ENCODE assay signal across 8 cellular contexts in the genomic region with DNA sequence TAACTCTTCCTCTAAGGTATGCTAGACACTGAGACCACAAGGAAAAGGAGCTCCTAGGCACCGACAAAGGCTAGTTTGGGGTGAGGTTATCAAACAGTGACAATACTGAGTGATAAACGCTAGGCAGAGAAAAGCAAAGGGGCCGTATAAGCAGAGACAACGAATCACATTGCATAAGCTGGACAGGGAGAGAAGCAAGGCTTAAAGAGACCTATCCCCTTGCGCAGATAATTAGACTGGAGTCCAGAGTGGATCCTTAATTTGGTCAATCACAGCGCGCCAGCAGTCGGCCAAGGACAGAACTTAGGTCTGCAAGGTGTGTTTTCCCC. TPM values are rescaled to one million over a fixed set of nuclear protein-coding genes. Genes with fewer than 3 reads are reported as not detected.
DNase-seq lines count a peak whose midpoint lies in the region; ATAC-seq and TF ChIP-seq lines count a peak whose summit lies in the region.

No MANE protein-coding gene starts in this region.

- intact Hi-C loops in esophagus squamous epithelium (cut with DNase I) = no loop called here

- POLR2A ChIA-PET in RWPE1 (lab: Yijun Ruan, JAX; ENCODE audit: low non-redundant PET) = interaction anchor here (1.0 kb wide), 1 partner anchor 150 kb away, joined by 3 read pairs; no protein-coding TSS in a partner anchor

- no peaks in the 10 kb centered on the region for H3K27me3 ChIP-seq in esophagus squamous epithelium

- H3K4me3 ChIP-seq in esophagus squamous epithelium = peak overlapping the region; percentile 66 to 86 (median 78)

- CTCF ChIA-PET in RWPE1 (lab: Yijun Ruan, JAX) = interaction anchor here (0.6 to 0.8 kb wide), 3 partner anchors 11 to 151 kb away, joined by 3 read pairs; no protein-coding TSS in a partner anchor

- TF ChIP-seq POLR2A in esophagus squamous epithelium (IDR thresholded peaks at IDR 0.05) = no peak

- ATAC-seq in omental fat pad (ENCODE audit: low FRiP score) = peak; percentile 26

- H3K36me3 ChIP-seq in esophagus squamous epithelium = peaks cover 0 to 40% (median 18%) of the 10 kb centered on the region in 3 donors

- H3K27ac ChIP-seq in RWPE1 (peak overlapping the region; percentile 84), esophagus squamous epithelium (peak overlapping the region; percentile 92 to 98 (median 96))

- no peaks in the 10 kb centered on the region for H3K9me3 ChIP-seq in esophagus squamous epithelium

- TF ChIP-seq CTCF in RWPE1 (conservative IDR thresholded peaks at IDR 0.05; ENCODE audit: low read depth) (no peak), esophagus squamous epithelium (IDR thresholded peaks at IDR 0.05) (no peak), omental fat pad (IDR thresholded peaks at IDR 0.05) (no peak)

- peak; percentile 39 for DNase-seq in NCI-H146 (lab: John Stamatoyannopoulos, UW)
- DNase-seq in NCI-H146 treated with DMSO at 0.1 percent for 48 hours (lab: John Stamatoyannopoulos, UW; ENCODE audit: unreplicated experiment) = no peak
- DNase-seq in RWPE1 (ENCODE audit: low spot score) = peak; percentile 23
- no peak for DNase-seq in esophagus squamous epithelium (lab: John Stamatoyannopoulos, UW)
- no peak for DNase-seq in omental fat pad (ENCODE audit: low spot score)
- no peak for DNase-seq in NCI-H187 (lab: John Stamatoyannopoulos, UW)
- no peak for DNase-seq in T-helper 9 cell
- no peak for DNase-seq in NCI-H1092 treated with DMSO at 0.1 percent for 48 hours (lab: John Stamatoyannopoulos, UW)

- 0 to 6% methylated on average over 8 of the region's 8 CpGs for WGBS in esophagus squamous epithelium, 2 donors

- H3K4me1 ChIP-seq in esophagus squamous epithelium = peaks cover 7 to 49% (median 14%) of the 10 kb centered on the region in 3 donors

RNA-seq across cellular contexts. Expression of gene SMU1, which starts 0.5 kb away (rescaled TPM):
- total RNA-seq in esophagus squamous epithelium (10 to 100 TPM in 3 of 4 donors, 1 to 10 TPM in 1; 9.4 to 19.1 (median 13.6) TPM), omental fat pad (10 to 100 TPM; 14.6 to 23.5 (median 17.2) TPM)

RNA-seq across cellular contexts. Expression of gene DNAJA1, which starts 50.9 kb away (rescaled TPM):
- total RNA-seq in esophagus squamous epithelium (10 to 100 TPM; 44.4 to 79.5 (median 58.3) TPM), omental fat pad (100 to 1,000 TPM in 3 of 4 donors, 10 to 100 TPM in 1; 94.6 to 269 (median 151) TPM)

Comparison
In these comparisons a context has a peak if more than half of its experiments do, and no peak if none do; other contexts are left out.
1. DNase-seq: peak in NCI-H146 (single experiment) and RWPE1 (single experiment); none in NCI-H146 treated with DMSO at 0.1 percent for 48 hours (single experiment), esophagus squamous epithelium (single experiment), omental fat pad (single experiment), NCI-H187 (0 of 2), T-helper 9 cell (single experiment) and NCI-H1092 treated with DMSO at 0.1 percent for 48 hours (single experiment).